8 cellular contexts compared by ENCODE assay signal in the genomic region with DNA sequence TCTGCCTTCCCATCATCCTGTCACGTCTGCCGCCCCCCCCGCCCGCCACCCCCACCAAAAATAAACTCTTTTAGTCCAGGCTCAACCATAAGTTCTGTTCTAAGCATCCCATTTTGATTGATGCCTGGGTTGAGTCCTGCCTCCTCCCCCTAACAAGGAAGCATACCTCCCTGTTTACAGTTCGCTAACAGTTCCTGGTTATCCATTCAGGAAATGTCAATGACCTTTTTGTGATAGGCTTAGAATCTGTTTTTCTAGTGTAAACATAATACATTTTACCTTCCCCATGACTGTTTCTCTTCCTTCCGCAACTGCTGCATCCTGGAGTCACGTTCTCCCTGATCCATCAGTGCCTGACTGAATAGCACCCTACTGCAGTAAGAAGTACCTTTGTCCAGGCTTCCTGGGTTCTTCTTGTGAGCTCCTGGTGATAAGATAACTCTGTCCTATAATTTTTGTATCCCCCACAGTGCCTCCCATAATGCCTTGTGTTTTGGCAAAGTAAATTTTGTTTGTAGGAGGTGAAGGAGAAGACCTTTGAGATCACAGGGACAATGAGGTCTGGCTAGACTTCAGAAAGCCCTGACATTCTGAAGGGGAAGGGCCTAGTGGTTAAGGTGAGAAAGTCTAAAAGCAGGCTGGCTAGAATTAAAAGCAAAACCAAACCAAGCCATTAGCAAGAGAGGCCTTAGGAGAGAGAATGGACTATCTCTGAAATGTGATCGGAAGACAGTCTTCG. TPM values are rescaled to one million over a fixed set of nuclear protein-coding genes. Genes with fewer than 3 reads are reported as not detected.
DNase-seq lines count a peak whose midpoint lies in the region; ATAC-seq, FAIRE-seq and TF ChIP-seq lines count a peak whose summit lies in the region.

No MANE protein-coding gene starts in this region.

- H3K9me3 Mint-ChIP-seq in activated naive CD8-positive, alpha-beta T cell treated with anti-CD3 and anti-CD28 coated beads, Interleukin-2, amount 10 ng/mL, durations not matched to agents 7 days and 5 days = no peaks in the 10 kb centered on the region

- FAIRE-seq in HepG2 (lab: Jason Lieb, UNC) = peak; percentile 96

- CTCF ChIA-PET in HepG2 (lab: Yijun Ruan, JAX; ENCODE audit: low intra/inter-chr PET ratio, low total read pairs) = interaction anchor here (1.1 kb wide), 1 partner anchor 13 kb away, joined by 4 read pairs; no protein-coding TSS in a partner anchor

- peak overlapping the region; percentile 86 for H3K4me2 ChIP-seq in HepG2 (ENCODE audit: low read depth, low read length)

- H3K79me2 ChIP-seq in HepG2 (ENCODE audit: insufficient read depth, low read length) = peaks cover 65% of the 10 kb centered on the region

- H3K9me3 ChIP-seq in HepG2 (ENCODE audit: low read length) = no peaks in the 10 kb centered on the region
- H3K9me3 ChIP-seq in tibial nerve = no peaks in the 10 kb centered on the region

- no TSS peak for BruUV-seq in HepG2 (replicated peaks; lab: Mats Ljungman, UMichigan)

- intact Hi-C loops in HepG2 (cut with micrococcal nuclease; ENCODE audit: unreplicated experiment) = no loop called here

- H3K36me3 Mint-ChIP-seq in activated naive CD8-positive, alpha-beta T cell treated with anti-CD3 and anti-CD28 coated beads, Interleukin-2, amount 10 ng/mL, durations not matched to agents 7 days and 5 days = peaks cover 13% of the 10 kb centered on the region

- peak; percentile 87 for DNase-seq in DMS53 (lab: John Stamatoyannopoulos, UW)
- DNase-seq in activated naive CD8-positive, alpha-beta T cell treated with anti-CD3 and anti-CD28 coated beads, Interleukin-2, amount 10 ng/mL, durations not matched to agents 7 days and 5 days = no peak
- DNase-seq in HepG2 (ENCODE audit: low spot score) = peak; percentile 96
- no peak for DNase-seq in tibial nerve (ENCODE audit: low spot score in 2 of 2)
- no peak for DNase-seq in GM03348 (ENCODE audit: low spot score)
- DNase-seq in NCI-H524 (lab: John Stamatoyannopoulos, UW) = no peak
- no peak for DNase-seq in DMS79 (lab: John Stamatoyannopoulos, UW)

- peak overlapping the region; percentile 6 to 35 (median 33); a peak in 3 of 6 replicates for H3K4me3 ChIP-seq in HepG2 (replicated peaks in 1 of 3; ENCODE audit: insufficient read depth in 1 of 3, low read depth in 2 of 3, low read length in 3 of 3)
- H3K4me3 ChIP-seq in tibial nerve = peak overlapping the region in 1 of 4 donors; percentile 0

- POLR2A ChIA-PET in activated naive CD8-positive, alpha-beta T cell treated with anti-CD3 and anti-CD28 coated beads, Interleukin-2, amount 10 ng/mL, durations not matched to agents 7 days and 5 days (lab: Charles Lee) = interaction anchor here (0.6 to 2.5 kb wide), 9 partner anchors 13 to 160 kb away, joined by 3 to 9 read pairs (median 4); a partner anchor contains a TSS
- POLR2A ChIA-PET in HepG2 (lab: Yijun Ruan, JAX) = interaction anchor here (0.5 to 2.7 kb wide), 12 partner anchors 9 to 343 kb away, joined by 3 to 19 read pairs (median 6); a partner anchor contains a TSS

- WGBS in HepG2 (ENCODE audit: low lambda C conversion rate) = 4% methylated on average over 9 of the region's 9 CpGs
- 37 to 39% methylated on average over 9 of the region's 9 CpGs for WGBS in tibial nerve, 2 donors

- in situ Hi-C loops in HepG2 (cut with HindIII; ENCODE audit: extremely low pct_ligation_motif_present, low pct_unique_long_range_greater_than_20kb) = no loop called here

- TF ChIP-seq EP300 in HepG2 (IDR thresholded peaks at IDR 0.05; ENCODE audit: low read depth in 2 of 2, low read length in 2 of 2) = peak in 1 of 2 experiments; percentile 86; a peak in 2 of 4 replicates
- TF ChIP-seq EP300 in HepG2 (CRISPR knock-in tag; IDR thresholded peaks at IDR 0.05; ENCODE audit: borderline replicate concordance) = peak; percentile 79; the same call in 1 of the 2 replicates
- TF ChIP-seq EP300 in tibial nerve (IDR thresholded peaks at IDR 0.05) = no peak

- H3K36me3 ChIP-seq in HepG2 (replicated peaks in 1 of 2; ENCODE audit: control insufficient read depth in 1 of 2, insufficient read depth in 2 of 2, low read length in 2 of 2) (peaks cover 9 to 33% of the 10 kb centered on the region in 2 experiments), tibial nerve (peaks cover 0 to 13% (median 0%) of the 10 kb centered on the region in 3 donors)

- TF ChIP-seq POLR2A in HepG2 (IDR thresholded peaks at IDR 0.05; ENCODE audit: insufficient read depth in 1 of 2, low read depth in 2 of 2, low read length in 2 of 2) (peak in 1 of 2 experiments; percentile 61; a peak in 3 of 4 replicates), tibial nerve (IDR thresholded peaks at IDR 0.05) (no peak)

- H3K4me3 Mint-ChIP-seq in activated naive CD8-positive, alpha-beta T cell treated with anti-CD3 and anti-CD28 coated beads, Interleukin-2, amount 10 ng/mL, durations not matched to agents 7 days and 5 days = peak overlapping the region; percentile 71

- peaks cover 91% of the 10 kb centered on the region for H3K4me1 ChIP-seq in HepG2 (ENCODE audit: insufficient read depth, low read length)
- peaks cover 4 to 81% (median 63%) of the 10 kb centered on the region in 4 donors for H3K4me1 ChIP-seq in tibial nerve

- H3K27ac ChIP-seq in HepG2 (ENCODE audit: extremely low read length, insufficient read depth, low read length) = peak overlapping the region; percentile 94
- peak overlapping the region; percentile 72 to 92 (median 82) for H3K27ac ChIP-seq in tibial nerve

- H3K4me1 Mint-ChIP-seq in activated naive CD8-positive, alpha-beta T cell treated with anti-CD3 and anti-CD28 coated beads, Interleukin-2, amount 10 ng/mL, durations not matched to agents 7 days and 5 days = peaks cover 85% of the 10 kb centered on the region

- peak overlapping the region; percentile 76 for H3K9ac ChIP-seq in HepG2 (ENCODE audit: insufficient read depth, low read depth, low read length)

- ATAC-seq in HG02763 (IDR thresholded peaks at IDR 0.05; ENCODE audit: unreplicated experiment) (peak; percentile 39), HepG2 (peak; percentile 80)
- ATAC-seq in activated naive CD8-positive, alpha-beta T cell treated with anti-CD3 and anti-CD28 coated beads, Interleukin-2, amount 10 ng/mL, durations not matched to agents 7 days and 5 days (ENCODE audit: low read depth) = peak; percentile 59

- H3K27ac Mint-ChIP-seq in activated naive CD8-positive, alpha-beta T cell treated with anti-CD3 and anti-CD28 coated beads, Interleukin-2, amount 10 ng/mL, durations not matched to agents 7 days and 5 days = peak overlapping the region; percentile 89

- no peak for TF ChIP-seq RAD21 in HepG2 (CRISPR knock-in tag; IDR thresholded peaks at IDR 0.05)

- TF ChIP-seq CTCF in HepG2 (CRISPR knock-in tag; IDR thresholded peaks at IDR 0.05) = no peak
- no peak for TF ChIP-seq CTCF in tibial nerve (IDR thresholded peaks at IDR 0.05)

- no peaks in the 10 kb centered on the region for H3K27me3 Mint-ChIP-seq in activated naive CD8-positive, alpha-beta T cell treated with anti-CD3 and anti-CD28 coated beads, Interleukin-2, amount 10 ng/mL, durations not matched to agents 7 days and 5 days

- H4K20me1 ChIP-seq in HepG2 (ENCODE audit: insufficient read depth, low read length) = no peaks in the 10 kb centered on the region

- no peak overlapping the region for H2AFZ ChIP-seq in HepG2 (ENCODE audit: low read length)

- H3K27me3 ChIP-seq in HepG2 (ENCODE audit: control insufficient read depth in 1 of 2, insufficient read depth in 2 of 2, low read length in 2 of 2) = no peaks in the 10 kb centered on the region
- H3K27me3 ChIP-seq in tibial nerve = no peaks in the 10 kb centered on the region

RNA-seq across cellular contexts. Expression of a gene that starts 7.3 kb away (rescaled TPM):
- total RNA-seq in activated naive CD8-positive, alpha-beta T cell treated with anti-CD3 and anti-CD28 coated beads, Interleukin-2, amount 10 ng/mL, durations not matched to agents 7 days and 5 days = 10 to 100 TPM; 51.6 to 54.7 TPM
- total RNA-seq in HepG2 (2016; rRNA removed; fragmentation: Illumina TruSeq; extraction: Trizol) (117 and 132 TPM in 2 replicates), tibial nerve (10 to 100 TPM; 17.1 to 54.6 (median 35.0) TPM)
- 31.9 and 33.3 TPM in 2 replicates for total RNA-seq in HepG2 (2016; cell fraction: cytosol; rRNA removed; fragmentation: Illumina TruSeq; extraction: Trizol; ENCODE audit: low read depth)
- 111 and 137 TPM in 2 replicates for total RNA-seq in HepG2 (2016; cell fraction: insoluble cytoplasmic fraction; rRNA removed; fragmentation: Illumina TruSeq; extraction: Trizol)
- total RNA-seq in HepG2 (2016; cell fraction: membrane; rRNA removed; fragmentation: Illumina TruSeq; extraction: Trizol) = 66.9 and 73.0 TPM in 2 replicates
- 58.2 and 67.9 TPM in 2 replicates for total RNA-seq in HepG2 (2016; cell fraction: nucleus; rRNA removed; fragmentation: Illumina TruSeq; extraction: Trizol)
- 125 and 127 TPM in 2 replicates for polyA plus RNA-seq in HepG2 (2011; rRNA removed)
- 56.3 and 126 TPM in 2 replicates for polyA plus RNA-seq in HepG2 (2011; cell fraction: cytosol; rRNA removed)
- 211 and 341 TPM in 2 replicates for polyA plus RNA-seq in HepG2 (2011; cell fraction: nucleus; rRNA removed)
- polyA plus RNA-seq in HepG2 (2012) = 63.5 and 68.9 TPM in 2 replicates
- polyA plus RNA-seq in HepG2 (2016; cell fraction: cytosol; fragmentation: Illumina TruSeq; extraction: Trizol; ENCODE audit: low read depth) = 20.7 and 23.5 TPM in 2 replicates
- polyA plus RNA-seq in HepG2 (2016; cell fraction: insoluble cytoplasmic fraction; fragmentation: Illumina TruSeq; extraction: Trizol; ENCODE audit: low read depth) = 136 and 157 TPM in 2 replicates
- 44.8 and 50.5 TPM in 2 replicates for polyA plus RNA-seq in HepG2 (2016; cell fraction: membrane; fragmentation: Illumina TruSeq; extraction: Trizol; ENCODE audit: low read depth)
- polyA plus RNA-seq in HepG2 (2016; cell fraction: nucleus; fragmentation: Illumina TruSeq; extraction: Trizol; ENCODE audit: insufficient read depth, low read depth) = 131 TPM in 2 replicates
- polyA minus RNA-seq in HepG2 (2011; rRNA and poly(A)+ RNA removed; ENCODE audit: low replicate concordance) = 24.8 and 334 TPM in 2 replicates
- 131 and 176 TPM in 2 replicates for polyA minus RNA-seq in HepG2 (2011; cell fraction: cytosol; rRNA and poly(A)+ RNA removed)
- polyA minus RNA-seq in HepG2 (2011; cell fraction: nucleus; rRNA and poly(A)+ RNA removed) = 107 and 124 TPM in 2 replicates

RNA-seq across cellular contexts. Expression of a gene that starts 27.4 kb away (rescaled TPM):
- total RNA-seq in activated naive CD8-positive, alpha-beta T cell treated with anti-CD3 and anti-CD28 coated beads, Interleukin-2, amount 10 ng/mL, durations not matched to agents 7 days and 5 days = 10 to 100 TPM; 54.3 to 57.6 TPM
- total RNA-seq in HepG2 (2016; rRNA removed; fragmentation: Illumina TruSeq; extraction: Trizol) (0.15 TPM in 1 of 2 replicates, not detected in the other), tibial nerve (1 to 10 TPM; 2.4 to 8.4 (median 4.6) TPM)
- total RNA-seq in HepG2 (2016; cell fraction: cytosol; rRNA removed; fragmentation: Illumina TruSeq; extraction: Trizol; ENCODE audit: low read depth) = not detected in 2 replicates
- total RNA-seq in HepG2 (2016; cell fraction: insoluble cytoplasmic fraction; rRNA removed; fragmentation: Illumina TruSeq; extraction: Trizol) = not detected in 2 replicates
- not detected in 2 replicates for total RNA-seq in HepG2 (2016; cell fraction: membrane; rRNA removed; fragmentation: Illumina TruSeq; extraction: Trizol)
- total RNA-seq in HepG2 (2016; cell fraction: nucleus; rRNA removed; fragmentation: Illumina TruSeq; extraction: Trizol) = not detected in 2 replicates
- polyA plus RNA-seq in HepG2 (2011; rRNA removed) = 0.20 TPM in 2 replicates
- 0.13 TPM in 1 of 2 replicates, not detected in the other for polyA plus RNA-seq in HepG2 (2011; cell fraction: cytosol; rRNA removed)
- 2.5 and 2.6 TPM in 2 replicates for polyA plus RNA-seq in HepG2 (2011; cell fraction: nucleus; rRNA removed)
- 0.70 and 1.9 TPM in 2 replicates for polyA plus RNA-seq in HepG2 (2012)
- 0.32 and 0.41 TPM in 2 replicates for polyA plus RNA-seq in HepG2 (2016; cell fraction: cytosol; fragmentation: Illumina TruSeq; extraction: Trizol; ENCODE audit: low read depth)
- not detected in 2 replicates for polyA plus RNA-seq in HepG2 (2016; cell fraction: insoluble cytoplasmic fraction; fragmentation: Illumina TruSeq; extraction: Trizol; ENCODE audit: low read depth)
- polyA plus RNA-seq in HepG2 (2016; cell fraction: membrane; fragmentation: Illumina TruSeq; extraction: Trizol; ENCODE audit: low read depth) = not detected in 2 replicates
- not detected in 2 replicates for polyA plus RNA-seq in HepG2 (2016; cell fraction: nucleus; fragmentation: Illumina TruSeq; extraction: Trizol; ENCODE audit: insufficient read depth, low read depth)
- not detected in 2 replicates for polyA minus RNA-seq in HepG2 (2011; rRNA and poly(A)+ RNA removed; ENCODE audit: low replicate concordance)
- not detected in 2 replicates for polyA minus RNA-seq in HepG2 (2011; cell fraction: cytosol; rRNA and poly(A)+ RNA removed)
- polyA minus RNA-seq in HepG2 (2011; cell fraction: nucleus; rRNA and poly(A)+ RNA removed) = not detected in 2 replicates

RNA-seq across cellular contexts. Expression of a gene that starts 39.6 kb away (rescaled TPM):
- total RNA-seq in activated naive CD8-positive, alpha-beta T cell treated with anti-CD3 and anti-CD28 coated beads, Interleukin-2, amount 10 ng/mL, durations not matched to agents 7 days and 5 days = 100 to 1,000 TPM; 239 to 258 TPM
- total RNA-seq in HepG2 (2016; rRNA removed; fragmentation: Illumina TruSeq; extraction: Trizol) (2.9 and 7.0 TPM in 2 replicates), tibial nerve (100 to 1,000 TPM; 135 to 174 (median 170) TPM)
- total RNA-seq in HepG2 (2016; cell fraction: cytosol; rRNA removed; fragmentation: Illumina TruSeq; extraction: Trizol; ENCODE audit: low read depth) = 10.0 and 10.9 TPM in 2 replicates
- total RNA-seq in HepG2 (2016; cell fraction: insoluble cytoplasmic fraction; rRNA removed; fragmentation: Illumina TruSeq; extraction: Trizol) = 3.0 and 6.9 TPM in 2 replicates
- 2.9 and 3.8 TPM in 2 replicates for total RNA-seq in HepG2 (2016; cell fraction: membrane; rRNA removed; fragmentation: Illumina TruSeq; extraction: Trizol)
- 9.9 and 11.5 TPM in 2 replicates for total RNA-seq in HepG2 (2016; cell fraction: nucleus; rRNA removed; fragmentation: Illumina TruSeq; extraction: Trizol)
- 9.3 and 11.1 TPM in 2 replicates for polyA plus RNA-seq in HepG2 (2011; rRNA removed)
- polyA plus RNA-seq in HepG2 (2011; cell fraction: cytosol; rRNA removed) = 1.9 and 2.9 TPM in 2 replicates
- polyA plus RNA-seq in HepG2 (2011; cell fraction: nucleus; rRNA removed) = 106 and 117 TPM in 2 replicates
- 10.1 and 13.5 TPM in 2 replicates for polyA plus RNA-seq in HepG2 (2012)
- 1.1 and 1.2 TPM in 2 replicates for polyA plus RNA-seq in HepG2 (2016; cell fraction: cytosol; fragmentation: Illumina TruSeq; extraction: Trizol; ENCODE audit: low read depth)
- 5.9 and 7.3 TPM in 2 replicates for polyA plus RNA-seq in HepG2 (2016; cell fraction: insoluble cytoplasmic fraction; fragmentation: Illumina TruSeq; extraction: Trizol; ENCODE audit: low read depth)
- 1.5 and 2.1 TPM in 2 replicates for polyA plus RNA-seq in HepG2 (2016; cell fraction: membrane; fragmentation: Illumina TruSeq; extraction: Trizol; ENCODE audit: low read depth)
- 38.5 and 39.0 TPM in 2 replicates for polyA plus RNA-seq in HepG2 (2016; cell fraction: nucleus; fragmentation: Illumina TruSeq; extraction: Trizol; ENCODE audit: insufficient read depth, low read depth)
- polyA minus RNA-seq in HepG2 (2011; rRNA and poly(A)+ RNA removed; ENCODE audit: low replicate concordance) = 11.4 and 13.8 TPM in 2 replicates
- 8.0 and 17.6 TPM in 2 replicates for polyA minus RNA-seq in HepG2 (2011; cell fraction: cytosol; rRNA and poly(A)+ RNA removed)
- 25.9 and 27.4 TPM in 2 replicates for polyA minus RNA-seq in HepG2 (2011; cell fraction: nucleus; rRNA and poly(A)+ RNA removed)

RNA-seq across cellular contexts. Expression of a gene that starts 39.8 kb away (rescaled TPM):
- 1 to 10 TPM; 1.1 to 1.2 TPM for total RNA-seq in activated naive CD8-positive, alpha-beta T cell treated with anti-CD3 and anti-CD28 coated beads, Interleukin-2, amount 10 ng/mL, durations not matched to agents 7 days and 5 days
- 0.13 and 0.20 TPM in 2 replicates for total RNA-seq in HepG2 (2016; rRNA removed; fragmentation: Illumina TruSeq; extraction: Trizol)
- total RNA-seq in HepG2 (2016; cell fraction: cytosol; rRNA removed; fragmentation: Illumina TruSeq; extraction: Trizol; ENCODE audit: low read depth) = 0.18 and 0.61 TPM in 2 replicates
- 0.24 TPM in 1 of 2 replicates, not detected in the other for total RNA-seq in HepG2 (2016; cell fraction: insoluble cytoplasmic fraction; rRNA removed; fragmentation: Illumina TruSeq; extraction: Trizol)
- total RNA-seq in HepG2 (2016; cell fraction: membrane; rRNA removed; fragmentation: Illumina TruSeq; extraction: Trizol) = 0.12 and 0.21 TPM in 2 replicates
- total RNA-seq in HepG2 (2016; cell fraction: nucleus; rRNA removed; fragmentation: Illumina TruSeq; extraction: Trizol) = 0.56 TPM in 1 of 2 replicates, not detected in the other
- polyA plus RNA-seq in HepG2 (2011; rRNA removed) = 0.31 and 0.55 TPM in 2 replicates
- polyA plus RNA-seq in HepG2 (2011; cell fraction: cytosol; rRNA removed) = 0.31 and 0.32 TPM in 2 replicates
- 2.0 and 2.1 TPM in 2 replicates for polyA plus RNA-seq in HepG2 (2011; cell fraction: nucleus; rRNA removed)
- 0.15 and 0.31 TPM in 2 replicates for polyA plus RNA-seq in HepG2 (2012)
- polyA plus RNA-seq in HepG2 (2016; cell fraction: cytosol; fragmentation: Illumina TruSeq; extraction: Trizol; ENCODE audit: low read depth) = 0.08 and 0.10 TPM in 2 replicates
- polyA plus RNA-seq in HepG2 (2016; cell fraction: insoluble cytoplasmic fraction; fragmentation: Illumina TruSeq; extraction: Trizol; ENCODE audit: low read depth) = 0.21 and 0.26 TPM in 2 replicates
- 0.14 and 0.22 TPM in 2 replicates for polyA plus RNA-seq in HepG2 (2016; cell fraction: membrane; fragmentation: Illumina TruSeq; extraction: Trizol; ENCODE audit: low read depth)
- 0.38 and 0.51 TPM in 2 replicates for polyA plus RNA-seq in HepG2 (2016; cell fraction: nucleus; fragmentation: Illumina TruSeq; extraction: Trizol; ENCODE audit: insufficient read depth, low read depth)
- 0.80 and 0.94 TPM in 2 replicates for polyA minus RNA-seq in HepG2 (2011; rRNA and poly(A)+ RNA removed; ENCODE audit: low replicate concordance)
- not detected in 2 replicates for polyA minus RNA-seq in HepG2 (2011; cell fraction: cytosol; rRNA and poly(A)+ RNA removed)
- 0.26 and 0.50 TPM in 2 replicates for polyA minus RNA-seq in HepG2 (2011; cell fraction: nucleus; rRNA and poly(A)+ RNA removed)
- 1 to 10 TPM in 1 of 4 donors, under 1 TPM in 2, not detected in 1; 0.30 to 2.2 (median 0.84) TPM for total RNA-seq in tibial nerve

RNA-seq across cellular contexts. Expression of a gene that starts 55.9 kb away (rescaled TPM):
- 10 to 100 TPM; 14.4 to 16.4 TPM for total RNA-seq in activated naive CD8-positive, alpha-beta T cell treated with anti-CD3 and anti-CD28 coated beads, Interleukin-2, amount 10 ng/mL, durations not matched to agents 7 days and 5 days
- total RNA-seq in HepG2 (2016; rRNA removed; fragmentation: Illumina TruSeq; extraction: Trizol) = 3.9 and 16.0 TPM in 2 replicates
- total RNA-seq in HepG2 (2016; cell fraction: cytosol; rRNA removed; fragmentation: Illumina TruSeq; extraction: Trizol; ENCODE audit: low read depth) = 2.1 and 2.3 TPM in 2 replicates
- total RNA-seq in HepG2 (2016; cell fraction: insoluble cytoplasmic fraction; rRNA removed; fragmentation: Illumina TruSeq; extraction: Trizol) = 3.3 and 18.3 TPM in 2 replicates
- total RNA-seq in HepG2 (2016; cell fraction: membrane; rRNA removed; fragmentation: Illumina TruSeq; extraction: Trizol) = 1.9 and 2.0 TPM in 2 replicates
- 20.4 and 23.8 TPM in 2 replicates for total RNA-seq in HepG2 (2016; cell fraction: nucleus; rRNA removed; fragmentation: Illumina TruSeq; extraction: Trizol)
- polyA plus RNA-seq in HepG2 (2011; rRNA removed) = 5.3 and 6.9 TPM in 2 replicates
- polyA plus RNA-seq in HepG2 (2011; cell fraction: cytosol; rRNA removed) = 3.1 and 3.4 TPM in 2 replicates
- 62.1 and 64.1 TPM in 2 replicates for polyA plus RNA-seq in HepG2 (2011; cell fraction: nucleus; rRNA removed)
- polyA plus RNA-seq in HepG2 (2012) = 15.6 and 28.9 TPM in 2 replicates
- 3.5 and 3.8 TPM in 2 replicates for polyA plus RNA-seq in HepG2 (2016; cell fraction: cytosol; fragmentation: Illumina TruSeq; extraction: Trizol; ENCODE audit: low read depth)
- 6.3 and 9.1 TPM in 2 replicates for polyA plus RNA-seq in HepG2 (2016; cell fraction: insoluble cytoplasmic fraction; fragmentation: Illumina TruSeq; extraction: Trizol; ENCODE audit: low read depth)
- polyA plus RNA-seq in HepG2 (2016; cell fraction: membrane; fragmentation: Illumina TruSeq; extraction: Trizol; ENCODE audit: low read depth) = 3.4 and 3.6 TPM in 2 replicates
- polyA plus RNA-seq in HepG2 (2016; cell fraction: nucleus; fragmentation: Illumina TruSeq; extraction: Trizol; ENCODE audit: insufficient read depth, low read depth) = 81.2 and 84.3 TPM in 2 replicates
- 1.7 and 2.2 TPM in 2 replicates for polyA minus RNA-seq in HepG2 (2011; rRNA and poly(A)+ RNA removed; ENCODE audit: low replicate concordance)
- 3.4 and 4.9 TPM in 2 replicates for polyA minus RNA-seq in HepG2 (2011; cell fraction: cytosol; rRNA and poly(A)+ RNA removed)
- 7.1 and 9.0 TPM in 2 replicates for polyA minus RNA-seq in HepG2 (2011; cell fraction: nucleus; rRNA and poly(A)+ RNA removed)
- total RNA-seq in tibial nerve = 100 to 1,000 TPM in 3 of 4 donors, 10 to 100 TPM in 1; 55.9 to 155 (median 125) TPM

Comparison
In these comparisons a context has a peak if more than half of its experiments do, and no peak if none do; other contexts are left out.
1. DNase-seq: peak in DMS53 (single experiment) and HepG2 (single experiment); none in activated naive CD8-positive, alpha-beta T cell treated with anti-CD3 and anti-CD28 coated beads, Interleukin-2, amount 10 ng/mL, durations not matched to agents 7 days and 5 days (single experiment), tibial nerve (0 of 2), GM03348 (single experiment), NCI-H524 (0 of 2) and DMS79 (single experiment).
2. RNA of a gene that starts 27.4 kb away (total RNA-seq): 54.3 to 57.6 TPM in activated naive CD8-positive, alpha-beta T cell treated with anti-CD3 and anti-CD28 coated beads, Interleukin-2, amount 10 ng/mL, durations not matched to agents 7 days and 5 days; 2.4 to 8.4 TPM in tibial nerve and 0.15 TPM in HepG2; every median in the first group is over 4 times any median in the second.
3. RNA of a gene that starts 39.6 kb away (total RNA-seq): 239 to 258 TPM in activated naive CD8-positive, alpha-beta T cell treated with anti-CD3 and anti-CD28 coated beads, Interleukin-2, amount 10 ng/mL, durations not matched to agents 7 days and 5 days and 135 to 174 TPM in tibial nerve; 2.9 to 11.5 TPM in HepG2; every median in the first group is over 10 times any median in the second.
4. Peak in every context shown above with its lines, with median percentiles within 50 percentile points of each other: ATAC-seq.